In genomic region chr5:33793836-33794549, GRCh38 we compare ENCODE assay signal across 29 cellular contexts.
A peak's percentile ranks its signal among the peaks of the same experiment; 100 is the strongest.
DNase-seq lines count a peak whose midpoint lies in the region; FAIRE-seq and TF ChIP-seq lines count a peak whose summit lies in the region.
"Had no signal": no experiment of that assay in that cellular context is flagged by ENCODE, and none has a peak within 500 bp of the region (broad histone marks: within the 10 kb centered on the region; RNA-seq: fewer than 3 reads in every experiment).

No MANE protein-coding gene starts in this region.

- H3K27me3 ChIP-seq in breast epithelium (no peaks in the 10 kb centered on the region), mammary epithelial cell (ENCODE audit: insufficient read depth, low read length) (no peaks in the 10 kb centered on the region), subcutaneous abdominal adipose tissue (ENCODE audit: control insufficient read depth in 5 of 5, insufficient read depth in 4 of 5, low read length in 5 of 5) (no peaks in the 10 kb centered on the region), SJCRH30 (no peaks in the 10 kb centered on the region)
- H3K27me3 ChIP-seq: BLaER1, SJSA1, upper lobe of left lung had no signal

- no TSS peak for BruUV-seq in mammary epithelial cell (replicated peaks; lab: Mats Ljungman, UMichigan)

- intact Hi-C loops in breast epithelium (cut with DNase I; ENCODE audit: low total_unique reads) (no loop called here), mammary epithelial cell (cut with micrococcal nuclease) (no loop called here)

- TF ChIP-seq POLR2A in breast epithelium (IDR thresholded peaks at IDR 0.05): no peak

- CTCF ChIA-PET in mammary epithelial cell (lab: Charles Lee; ENCODE audit: low non-redundant PET): no interaction called here

- no peak overlapping the region for H2AFZ ChIP-seq in mammary epithelial cell (ENCODE audit: low read depth, low read length)

- in situ Hi-C loops in mammary epithelial cell (cut with MboI; ENCODE audit: low sequenced_read_pairs in 2 of 2): no loop called here

- H3K9ac ChIP-seq in mammary epithelial cell (ENCODE audit: insufficient read depth, low read length) (no peak overlapping the region), SK-N-MC (ENCODE audit: insufficient read length) (no peak overlapping the region), subcutaneous abdominal adipose tissue (ENCODE audit: low read length in 5 of 5) (peak overlapping the region in 1 of 5 donors; percentile 13)
- H3K9ac ChIP-seq: BLaER1, KMS-11 had no signal

- dilution Hi-C loops in mammary epithelial cell (cut with HindIII; ENCODE audit: low sequenced_read_pairs): no loop called here

- FAIRE-seq in D721Med (lab: Jason Lieb, UNC): no peak
- FAIRE-seq: kidney had no signal

- no peak overlapping the region for H3K4me2 ChIP-seq in mammary epithelial cell (ENCODE audit: insufficient read depth, low read depth, low read length)
- H3K4me2 ChIP-seq: BLaER1, KMS-11 had no signal

- H3K36me3 ChIP-seq in breast epithelium (no peaks in the 10 kb centered on the region), mammary epithelial cell (ENCODE audit: insufficient read depth, low read length) (no peaks in the 10 kb centered on the region), SK-N-MC (ENCODE audit: insufficient read depth, low read length) (no peaks in the 10 kb centered on the region), subcutaneous abdominal adipose tissue (ENCODE audit: control insufficient read depth in 5 of 5, insufficient read depth in 5 of 5, low read length in 5 of 5) (no peaks in the 10 kb centered on the region), SJCRH30 (no peaks in the 10 kb centered on the region)
- H3K36me3 ChIP-seq: BLaER1, SJSA1, upper lobe of left lung had no signal

- H3K4me3 ChIP-seq in breast epithelium (peak overlapping the region; percentile 1 to 47 (median 13)), mammary epithelial cell (replicated peaks in 1 of 3; ENCODE audit: insufficient read depth in 1 of 3, low read depth in 2 of 3, low read length in 3 of 3) (no peak overlapping the region), SK-N-MC (0 out of 2 replicates have a peak overlapping the region, but pooled peaks have one; percentile 33), subcutaneous abdominal adipose tissue (ENCODE audit: low read depth in 1 of 5, low read length in 5 of 5) (peak overlapping the region; percentile 11 to 60 (median 34)), SJCRH30 (no peak overlapping the region)
- H3K4me3 ChIP-seq: BLaER1, SJSA1, smooth muscle cell, upper lobe of left lung had no signal

- H3K79me2 ChIP-seq in mammary epithelial cell (ENCODE audit: insufficient read depth, low read length): no peaks in the 10 kb centered on the region

- H3K4me1 ChIP-seq in breast epithelium (no peaks in the 10 kb centered on the region), mammary epithelial cell (ENCODE audit: insufficient read depth, low read length) (peaks cover 6% of the 10 kb centered on the region), subcutaneous abdominal adipose tissue (ENCODE audit: control insufficient read depth in 5 of 5, insufficient read depth in 5 of 5, low read length in 5 of 5) (peaks cover 7 to 33% (median 19%) of the 10 kb centered on the region in 5 donors), SJCRH30 (peaks cover 8% of the 10 kb centered on the region)
- H3K4me1 ChIP-seq: BLaER1, upper lobe of left lung had no signal

- H3K27ac ChIP-seq in breast epithelium (peak overlapping the region; percentile 58 to 84), mammary epithelial cell (ENCODE audit: insufficient read depth, low read depth, low read length) (no peak overlapping the region), SK-N-MC (no peak overlapping the region), subcutaneous abdominal adipose tissue (ENCODE audit: low read depth, low read length) (peak overlapping the region; percentile 39), SJCRH30 (no peak overlapping the region)
- H3K27ac ChIP-seq: 22Rv1, BLaER1, epithelial cell of prostate, HL-60, KMS-11, SJSA1, upper lobe of left lung, VCaP had no signal

- TF ChIP-seq CTCF in breast epithelium (IDR thresholded peaks at IDR 0.05) (no peak), mammary epithelial cell (conservative IDR thresholded peaks at IDR 0.05 in 1 of 2, IDR thresholded peaks at IDR 0.05 in 1 of 2; ENCODE audit: extremely low read depth in 1 of 2, insufficient read depth in 1 of 2, low read depth in 1 of 2, low read length in 2 of 2) (no peak), D721Med (IDR thresholded peaks at IDR 0.05; ENCODE audit: insufficient read depth, missing control alignments) (no peak)

- DNase-seq in breast epithelium (ENCODE audit: low spot score in 2 of 2) (no peak), mammary epithelial cell (no peak), SK-N-MC (ENCODE audit: low read depth, low spot score) (no peak), left kidney (ENCODE audit: low read depth, low spot score) (peak; percentile 13), D721Med (ENCODE audit: insufficient read length, low spot score) (no peak), SJCRH30 (no peak)
- DNase-seq in activated CD4-positive, alpha-beta T cell treated with anti-CD3 and anti-CD28 coated beads, Interleukin-2, amount 50 U/mL, for 4 hours: no peak
- DNase-seq: activated CD4-positive, alpha-beta T cell treated with anti-CD3 and anti-CD28 coated beads, Interleukin-2, amount 50 U/mL, for 1 hour; activated CD8-positive, alpha-beta memory T cell treated with anti-CD3 and anti-CD28 coated beads, Interleukin-2, amount 50 U/mL, for 48 hours; activated effector memory CD4-positive, alpha-beta T cell treated with Interleukin-2 at 50 U/mL for 16 hours; Calu3; dermis blood vessel endothelial cell; kidney; MV-4-11; naive thymus-derived CD8-positive, alpha-beta T cell; NCI-H187 treated with DMSO at 0.1 percent for 48 hours; NCI-H774; stimulated activated CD4-positive, alpha-beta T cell treated with anti-CD3 and anti-CD28 coated beads, Interleukin-4, amount 100 ng/mL, for 1 hour; stimulated activated naive CD8-positive, alpha-beta T cell treated with anti-CD3 and anti-CD28 coated beads, Interleukin-15, amount 100 ng/mL, for 72 hours; upper lobe of left lung had no signal

- H4K20me1 ChIP-seq in mammary epithelial cell (ENCODE audit: insufficient read depth, low read length): no peaks in the 10 kb centered on the region
- H4K20me1 ChIP-seq: BLaER1 had no signal

- H3K9me3 ChIP-seq in breast epithelium: no peaks in the 10 kb centered on the region
- no peaks in the 10 kb centered on the region for H3K9me3 ChIP-seq in mammary epithelial cell (replicated peaks; ENCODE audit: insufficient read depth, low read length)
- H3K9me3 ChIP-seq in SK-N-MC (ENCODE audit: low read depth, low read length): no peaks in the 10 kb centered on the region
- H3K9me3 ChIP-seq in subcutaneous abdominal adipose tissue (ENCODE audit: control insufficient read depth in 5 of 5, low read length in 5 of 5): no peaks in the 10 kb centered on the region
- no peaks in the 10 kb centered on the region; the same call in 1 of the 2 replicates for H3K9me3 ChIP-seq in SJCRH30 (replicated peaks)
- H3K9me3 ChIP-seq: BLaER1, SJSA1, upper lobe of left lung had no signal

- 79% methylated on average over 17 of the region's 19 CpGs for WGBS in mammary epithelial cell (ENCODE audit: low coverage, missing lambda C conversion rate)

Comparison
In these comparisons a context has a peak if more than half of its experiments do, and no peak if none do; other contexts are left out.
1. H3K27ac ChIP-seq: peak in breast epithelium (2 of 2) and subcutaneous abdominal adipose tissue (single experiment); none in mammary epithelial cell (single experiment), SK-N-MC (single experiment) and SJCRH30 (single experiment).
2. H3K4me3 ChIP-seq: peak in breast epithelium (3 of 3), SK-N-MC (single experiment) and subcutaneous abdominal adipose tissue (5 of 5); none in mammary epithelial cell (0 of 3) and SJCRH30 (single experiment).